In the genomic region with DNA sequence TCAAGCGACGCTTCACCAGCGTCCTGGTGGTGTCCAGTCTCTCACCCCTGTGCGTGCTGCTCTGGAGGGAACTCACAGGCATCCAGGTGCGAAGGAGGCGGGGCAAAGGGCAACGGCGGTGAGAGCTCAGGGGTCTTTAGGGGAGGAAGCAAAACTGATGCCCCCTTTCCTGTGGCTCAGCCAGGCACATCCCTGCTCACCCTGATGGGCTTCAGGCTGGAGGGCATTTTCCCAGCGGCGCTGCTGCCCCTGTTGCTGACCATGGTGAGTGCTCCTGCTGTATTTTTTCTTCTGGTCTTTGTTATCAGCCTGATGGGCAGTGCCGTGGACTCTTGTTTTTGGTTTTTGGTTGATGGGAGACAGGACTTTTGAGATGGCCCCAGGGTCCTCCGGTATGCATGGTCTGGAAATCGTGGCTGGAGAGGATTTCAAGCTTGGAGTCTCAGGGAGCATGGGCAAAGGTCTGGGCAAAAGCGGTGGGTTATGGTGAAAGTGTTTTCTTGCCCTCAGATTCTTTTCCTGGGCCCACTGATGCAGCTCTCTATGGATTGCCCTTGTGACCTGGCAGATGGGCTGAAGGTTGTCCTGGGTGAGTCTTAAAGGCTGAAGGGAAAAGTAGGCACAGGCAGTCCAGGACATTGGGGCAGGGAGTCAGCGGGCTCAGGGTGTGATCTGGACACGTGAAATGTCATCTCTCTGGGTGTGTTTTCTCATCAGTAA, we compare ENCODE assay signal across 8 cellular contexts. TPM values are rescaled to one million over a fixed set of nuclear protein-coding genes. Genes with fewer than 3 reads are reported as not detected.
DNase-seq lines count a peak whose midpoint lies in the region; ATAC-seq and TF ChIP-seq lines count a peak whose summit lies in the region.

No MANE protein-coding gene starts in this region.

- POLR2A ChIA-PET in naive thymus-derived CD4-positive, alpha-beta T cell (lab: Charles Lee): interaction anchor here (0.6 to 4.8 kb wide), 12 partner anchors 10 to 1984 kb away, joined by 3 to 47 read pairs (median 4); a partner anchor contains a TSS

- peaks cover 2% of the 10 kb centered on the region for H3K36me3 Mint-ChIP-seq in IgD-negative memory B cell
- H3K36me3 Mint-ChIP-seq in chondrocyte (ENCODE audit: low read depth): peaks cover 4% of the 10 kb centered on the region
- peaks cover 0 to 6% (median 2%) of the 10 kb centered on the region in 5 donors for H3K36me3 Mint-ChIP-seq in naive thymus-derived CD4-positive, alpha-beta T cell

- DNase-seq in BE2C (no peak), chondrocyte (ENCODE audit: low spot score) (no peak), A172 (ENCODE audit: low spot score) (no peak), foreskin melanocyte (no peak)
- no peak for DNase-seq in naive thymus-derived CD4-positive, alpha-beta T cell

- no peaks in the 10 kb centered on the region for H3K27me3 ChIP-seq in BE2C
- no peaks in the 10 kb centered on the region for H3K27me3 ChIP-seq in naive thymus-derived CD4-positive, alpha-beta T cell (ENCODE audit: control insufficient read depth in 2 of 2, insufficient read depth in 2 of 2, low read length in 2 of 2)

- H3K4me1 Mint-ChIP-seq in IgD-negative memory B cell (peaks cover 27 to 33% (median 29%) of the 10 kb centered on the region in 3 donors), chondrocyte (ENCODE audit: low read depth) (peaks cover 41% of the 10 kb centered on the region)
- H3K4me1 Mint-ChIP-seq in naive thymus-derived CD4-positive, alpha-beta T cell: peaks cover 31 to 57% (median 45%) of the 10 kb centered on the region in 7 donors

- intact Hi-C loops in naive thymus-derived CD4-positive, alpha-beta T cell (cut with micrococcal nuclease): loop anchor here (1.0 to 5.0 kb wide), 15 partner anchors 10 to 972 kb away; a partner anchor contains a TSS

- H3K36me3 ChIP-seq in BE2C: peaks cover 29% of the 10 kb centered on the region
- peaks cover 0 to 49% (median 0%) of the 10 kb centered on the region in 3 experiments for H3K36me3 ChIP-seq in naive thymus-derived CD4-positive, alpha-beta T cell (ENCODE audit: control insufficient read depth in 2 of 3, insufficient read depth in 3 of 3, low read length in 3 of 3)

- peak overlapping the region; percentile 97 for H3K27ac Mint-ChIP-seq in IgD-negative memory B cell
- peak overlapping the region; percentile 76 for H3K27ac Mint-ChIP-seq in chondrocyte (ENCODE audit: unreplicated experiment)
- peak overlapping the region; percentile 74 to 97 (median 89) for H3K27ac Mint-ChIP-seq in naive thymus-derived CD4-positive, alpha-beta T cell

- peaks cover 2% of the 10 kb centered on the region for H3K27me3 Mint-ChIP-seq in IgD-negative memory B cell
- H3K27me3 Mint-ChIP-seq in chondrocyte (ENCODE audit: low read depth): no peaks in the 10 kb centered on the region
- no peaks in the 10 kb centered on the region for H3K27me3 Mint-ChIP-seq in naive thymus-derived CD4-positive, alpha-beta T cell

- peak overlapping the region; percentile 82 for H3K4me3 ChIP-seq in BE2C (ENCODE audit: low read depth, low read length)
- H3K4me3 ChIP-seq in naive thymus-derived CD4-positive, alpha-beta T cell (ENCODE audit: low read length): peak overlapping the region; percentile 94

- H3K9me3 Mint-ChIP-seq in IgD-negative memory B cell (no peaks in the 10 kb centered on the region), chondrocyte (ENCODE audit: low read depth) (no peaks in the 10 kb centered on the region)
- H3K9me3 Mint-ChIP-seq in naive thymus-derived CD4-positive, alpha-beta T cell: no peaks in the 10 kb centered on the region

- no peak for ATAC-seq in naive thymus-derived CD4-positive, alpha-beta T cell
- ATAC-seq in HG03571 (IDR thresholded peaks at IDR 0.05; ENCODE audit: unreplicated experiment) (no peak), GM18511 (IDR thresholded peaks at IDR 0.05; ENCODE audit: unreplicated experiment) (no peak)

- no peaks in the 10 kb centered on the region; the same call in 1 of the 2 replicates for H3K4me1 ChIP-seq in BE2C
- peaks cover 31 to 46% of the 10 kb centered on the region in 2 donors for H3K4me1 ChIP-seq in naive thymus-derived CD4-positive, alpha-beta T cell (ENCODE audit: control insufficient read depth in 2 of 2, insufficient read depth in 2 of 2, low read length in 2 of 2)

- peak overlapping the region; percentile 96 for H3K27ac ChIP-seq in naive thymus-derived CD4-positive, alpha-beta T cell (ENCODE audit: low read depth, low read length)

- peak overlapping the region; percentile 88 to 95 (median 93) for H3K4me3 Mint-ChIP-seq in IgD-negative memory B cell
- peak overlapping the region; percentile 80 for H3K4me3 Mint-ChIP-seq in chondrocyte (ENCODE audit: unreplicated experiment)
- peak overlapping the region; percentile 87 to 97 (median 93) for H3K4me3 Mint-ChIP-seq in naive thymus-derived CD4-positive, alpha-beta T cell

- no peaks in the 10 kb centered on the region for H3K9me3 ChIP-seq in BE2C
- H3K9me3 ChIP-seq in naive thymus-derived CD4-positive, alpha-beta T cell (ENCODE audit: control insufficient read depth in 2 of 3, low read length in 3 of 3): no peaks in the 10 kb centered on the region

- TF ChIP-seq CTCF in BE2C (IDR thresholded peaks at IDR 0.05; ENCODE audit: low read depth, low read length): no peak
- no peak for TF ChIP-seq CTCF in chondrocyte (IDR thresholded peaks at IDR 0.05)

- CTCF ChIA-PET in naive thymus-derived CD4-positive, alpha-beta T cell (lab: Charles Lee): interaction anchor here (1.4 kb wide), 1 partner anchor 12 kb away, joined by 4 read pairs; no protein-coding TSS in a partner anchor

RNA-seq across cellular contexts. Expression of a gene that starts 0.7 kb away (rescaled TPM):
- 89.7 TPM for polyA plus RNA-seq in BE2C (2012; ENCODE audit: insufficient read depth, insufficient read length, low read depth)
- polyA plus RNA-seq in IgD-negative memory B cell: 24.9 TPM
- total RNA-seq in chondrocyte: 17.0 to 18.8 TPM (median 17.3 TPM) in 3 replicates
- total RNA-seq in naive thymus-derived CD4-positive, alpha-beta T cell: 10 to 100 TPM; 24.6 to 47.1 (median 33.6) TPM
- 10 to 100 TPM; 17.2 to 28.0 TPM for polyA plus RNA-seq in naive thymus-derived CD4-positive, alpha-beta T cell
- total RNA-seq in A172 (2014; rRNA removed; shearing (Covaris generic)): 26.7 and 27.2 TPM in 2 replicates

RNA-seq across cellular contexts. Expression of a gene that starts 12.9 kb away (rescaled TPM):
- polyA plus RNA-seq in BE2C (2012; ENCODE audit: insufficient read depth, insufficient read length, low read depth): 87.3 TPM
- polyA plus RNA-seq in IgD-negative memory B cell: 2.2 TPM
- total RNA-seq in chondrocyte: 33.8 to 47.2 TPM (median 46.8 TPM) in 3 replicates
- total RNA-seq in naive thymus-derived CD4-positive, alpha-beta T cell: 10 to 100 TPM in 1 of 5 experiments, 1 to 10 TPM in 3, under 1 TPM in 1; 0.84 to 21.2 (median 1.6) TPM
- polyA plus RNA-seq in naive thymus-derived CD4-positive, alpha-beta T cell: not detected
- 54.7 and 63.3 TPM in 2 replicates for total RNA-seq in A172 (2014; rRNA removed; shearing (Covaris generic))
